Comparison of ENCODE assay signal across 36 cellular contexts in the genomic region with DNA sequence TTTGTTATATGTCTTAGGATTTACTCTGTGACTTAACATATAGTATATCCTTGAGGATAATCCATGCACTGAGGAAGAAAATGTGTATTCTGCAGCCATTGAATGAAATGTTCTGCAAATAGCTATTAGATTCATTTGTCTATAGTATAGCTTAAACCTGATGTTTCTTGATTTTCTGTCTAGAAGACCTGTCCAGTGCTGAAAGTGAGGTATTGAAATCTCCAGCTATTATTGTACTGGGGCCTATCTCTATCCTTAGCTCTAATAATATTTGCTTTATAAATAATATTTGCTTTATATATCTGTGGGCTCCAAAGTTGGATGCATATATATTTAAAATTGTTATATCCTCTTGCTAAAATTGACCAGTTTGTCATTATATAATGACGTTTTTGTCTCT. TPM values are rescaled to one million over a fixed set of nuclear protein-coding genes. Genes with fewer than 3 reads are reported as not detected.
"Had no signal": no experiment of that assay in that cellular context is flagged by ENCODE, and none has a peak within 500 bp of the region (broad histone marks: within the 10 kb centered on the region; RNA-seq: fewer than 3 reads in every experiment).

No MANE protein-coding gene starts in this region.

- H3K27ac ChIP-seq: KMS-11 had no signal

- H3K9ac ChIP-seq: KMS-11 had no signal

- H3K9me3 ChIP-seq: MG63 had no signal

- DNase-seq: Karpas-422, Kasumi-1, MG63, MM.1S, MV-4-11, NCI-H1048, NCI-H1092, NCI-H1092 treated with DMSO at 0.1 percent for 48 hours, NCI-H1105, NCI-H1417, NCI-H1417 treated with DMSO at 0.1 percent for 48 hours, NCI-H1436, NCI-H1436 treated with DMSO at 0.1 percent for 48 hours, NCI-H146, NCI-H1694, NCI-H1694 treated with DMSO at 0.1 percent for 48 hours, NCI-H187, NCI-H187 treated with DMSO at 0.1 percent for 48 hours, NCI-H1930, NCI-H2029, NCI-H2029 treated with DMSO at 0.1 percent for 48 hours, NCI-H2081, NCI-H2081 treated with DMSO at 0.1 percent for 48 hours, NCI-H2107, NCI-H2171, NCI-H2171 treated with DMSO at 0.1 percent for 48 hours, NCI-H2227 treated with DMSO at 0.1 percent for 48 hours, NCI-H226, NCI-H345, NCI-H446, NCI-H446 treated with DMSO at 0.1 percent for 48 hours, NCI-H510A, NCI-H510A treated with DMSO at 0.1 percent for 48 hours had no signal

- H3K4me3 ChIP-seq: MG63 had no signal

- H3K36me3 ChIP-seq: MG63 had no signal

- H3K27me3 ChIP-seq: MG63 had no signal

- H3K4me2 ChIP-seq: KMS-11 had no signal

RNA-seq across cellular contexts. Expression of gene MAGEC3, which starts 26.7 kb away (rescaled TPM):
- total RNA-seq: MCF 10A, NCI-H460 had no signal
